ENCODE assay signal across 8 cellular contexts in the genomic region with DNA sequence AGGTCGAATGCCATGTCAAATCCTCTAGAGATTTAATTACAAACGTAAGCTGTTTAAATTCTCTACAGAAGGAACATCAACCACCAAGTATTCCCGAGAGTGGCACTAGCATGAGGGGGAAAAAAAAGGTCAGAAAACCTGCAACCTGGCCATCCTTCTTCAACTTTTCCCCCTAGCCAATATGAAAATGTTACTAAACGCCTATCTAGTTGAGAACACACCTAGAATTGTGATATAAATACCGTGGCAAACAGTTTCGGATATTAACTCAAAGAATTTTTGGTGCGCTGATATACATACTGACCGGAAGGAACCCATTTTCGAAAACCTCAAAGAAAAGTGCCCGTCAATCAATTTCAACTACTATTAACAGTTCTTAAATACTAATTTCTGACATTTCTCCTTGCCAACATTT. TPM values are rescaled to one million over a fixed set of nuclear protein-coding genes. Genes with fewer than 3 reads are reported as not detected.
DNase-seq lines count a peak whose midpoint lies in the region; ATAC-seq and TF ChIP-seq lines count a peak whose summit lies in the region.

No MANE protein-coding gene starts in this region.

- peaks cover 60% of the 10 kb centered on the region for H4K20me1 ChIP-seq in SU-DHL-6 (ENCODE audit: low read depth, low read length)

- H3K9ac ChIP-seq in SU-DHL-6 (ENCODE audit: low read length): peak overlapping the region; percentile 90

- H3K27me3 ChIP-seq in HAP-1 (ENCODE audit: low read depth) (no peaks in the 10 kb centered on the region), SU-DHL-6 (ENCODE audit: low read length) (no peaks in the 10 kb centered on the region)

- no peak overlapping the region for H2AFZ ChIP-seq in SU-DHL-6 (ENCODE audit: low read depth, low read length, severe bottlenecking)

- in situ Hi-C loops in HAP-1 (cut with MboI; ENCODE audit: low sequenced_read_pairs): no loop called here

- TF ChIP-seq CTCF in SU-DHL-6 (IDR thresholded peaks at IDR 0.05; ENCODE audit: insufficient read depth, low read length, poor library complexity, severe bottlenecking) (no peak), fibroblast of villous mesenchyme (IDR thresholded peaks at IDR 0.05; ENCODE audit: insufficient read depth, low read depth, low read length) (no peak)

- DNase-seq in HAP-1 (ENCODE audit: low spot score in 2 of 2) (no peak), fibroblast of villous mesenchyme (ENCODE audit: low read depth) (peak; percentile 18), SHP77 treated with DMSO at 0.1 percent for 48 hours (lab: John Stamatoyannopoulos, UW) (no peak)
- no peak for DNase-seq in stimulated activated naive CD4-positive, alpha-beta T cell (lab: John Stamatoyannopoulos, UW)
- DNase-seq in activated CD4-positive, alpha-beta T cell treated with anti-CD3 and anti-CD28 coated beads, Interleukin-2, amount 50 U/mL, for 1 hour: no peak

- H3K4me3 ChIP-seq in HAP-1 (peak overlapping the region; percentile 86), SU-DHL-6 (ENCODE audit: insufficient read depth, low read length, poor library complexity, severe bottlenecking) (peak overlapping the region; percentile 96), fibroblast of villous mesenchyme (ENCODE audit: low read depth, low read length) (peak overlapping the region; percentile 100), skin epidermis (peak overlapping the region; percentile 71 to 95 (median 83))

- peaks cover 40% of the 10 kb centered on the region for H3K4me1 ChIP-seq in HAP-1

- no peaks in the 10 kb centered on the region for H3K9me3 ChIP-seq in HAP-1
- no peaks in the 10 kb centered on the region for H3K9me3 ChIP-seq in SU-DHL-6 (ENCODE audit: insufficient read depth, low read length)

- H3F3A ChIP-seq in SU-DHL-6 (ENCODE audit: insufficient read depth): peaks cover 53% of the 10 kb centered on the region

- H3K27ac ChIP-seq in SU-DHL-6 (ENCODE audit: low read depth, low read length) (peak overlapping the region; percentile 75; the same call in 1 of the 2 replicates), skin epidermis (peak overlapping the region in 15 of 21 experiments; percentile 4 to 99 (median 91))

- no peaks in the 10 kb centered on the region for H3K9me2 ChIP-seq in SU-DHL-6 (replicated peaks; ENCODE audit: insufficient read depth, low read length)

- no peak for ATAC-seq in GM19324 (IDR thresholded peaks at IDR 0.05; ENCODE audit: low FRiP score, unreplicated experiment)

- H3K36me3 ChIP-seq in HAP-1 (replicated peaks) (peaks cover 66% of the 10 kb centered on the region), SU-DHL-6 (ENCODE audit: low read length) (peaks cover 53% of the 10 kb centered on the region)

- peaks cover 68% of the 10 kb centered on the region for H3K79me2 ChIP-seq in SU-DHL-6 (ENCODE audit: insufficient read depth, low read length)

- H3K4me2 ChIP-seq in SU-DHL-6 (ENCODE audit: low read depth, low read length, poor library complexity, severe bottlenecking): peak overlapping the region; percentile 97

RNA-seq across cellular contexts. Expression of a gene that starts 1.8 kb away (rescaled TPM):
- 551 and 671 TPM in 2 replicates for total RNA-seq in fibroblast of villous mesenchyme

RNA-seq across cellular contexts. Expression of a gene that starts 12.4 kb away (rescaled TPM):
- under 0.01 TPM in 1 of 2 replicates, not detected in the other for total RNA-seq in fibroblast of villous mesenchyme
